12 cellular contexts compared by ENCODE assay signal in the genomic region with DNA sequence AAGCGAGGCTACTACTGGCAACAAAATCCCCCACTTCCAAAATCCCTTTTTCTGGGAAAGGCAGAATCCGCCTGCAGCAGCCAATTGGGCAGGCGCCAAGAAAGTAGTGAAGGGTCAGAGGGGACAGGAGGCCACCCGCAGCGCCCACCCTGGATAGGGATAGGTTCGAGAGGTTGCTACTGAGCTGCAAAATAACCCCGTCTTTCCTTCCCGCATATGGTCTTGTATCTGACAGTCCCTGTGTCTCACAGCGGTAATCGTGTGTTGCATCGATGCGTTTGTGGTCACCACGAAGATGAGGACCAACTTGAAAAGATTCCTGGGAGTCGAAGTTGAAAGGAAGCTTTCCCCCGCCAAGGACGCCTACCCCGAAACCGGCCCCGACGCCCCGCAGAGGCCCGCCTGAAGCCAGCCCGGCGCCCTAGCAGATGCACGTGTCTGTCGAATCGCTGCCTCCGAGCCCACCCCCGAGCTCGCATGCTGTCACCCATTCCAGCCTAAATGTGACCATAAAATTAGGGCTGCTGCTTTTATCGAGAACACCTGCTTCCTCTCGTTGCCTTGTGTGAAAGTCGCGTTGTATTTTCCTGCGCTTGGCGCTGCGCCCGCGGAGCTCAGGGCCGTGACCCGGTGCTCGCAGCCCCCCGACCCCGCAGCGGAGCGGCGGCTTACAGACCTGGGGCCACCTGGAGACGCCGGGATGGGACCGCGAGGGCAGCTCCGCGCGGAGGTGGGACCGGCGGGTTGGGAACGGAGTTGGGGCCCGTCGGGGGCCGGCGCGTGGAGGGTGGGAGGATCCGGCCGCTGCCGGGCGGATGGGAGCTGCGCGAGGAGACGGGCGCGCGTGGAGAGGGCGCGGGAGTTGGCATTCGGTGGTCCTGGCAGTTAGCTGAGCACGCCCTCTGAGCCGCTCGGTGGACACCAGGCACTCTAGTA. TPM values are rescaled to one million over a fixed set of nuclear protein-coding genes. Genes with fewer than 3 reads are reported as not detected.
DNase-seq lines count a peak whose midpoint lies in the region; ATAC-seq and TF ChIP-seq lines count a peak whose summit lies in the region.
"Had no signal": no experiment of that assay in that cellular context is flagged by ENCODE, and none has a peak within 500 bp of the region (broad histone marks: within the 10 kb centered on the region; RNA-seq: fewer than 3 reads in every experiment).

A gene with protein sequence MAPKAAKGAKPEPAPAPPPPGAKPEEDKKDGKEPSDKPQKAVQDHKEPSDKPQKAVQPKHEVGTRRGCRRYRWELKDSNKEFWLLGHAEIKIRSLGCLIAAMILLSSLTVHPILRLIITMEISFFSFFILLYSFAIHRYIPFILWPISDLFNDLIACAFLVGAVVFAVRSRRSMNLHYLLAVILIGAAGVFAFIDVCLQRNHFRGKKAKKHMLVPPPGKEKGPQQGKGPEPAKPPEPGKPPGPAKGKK (plus strand): TSS at position 868 of the 936 bp plus-strand sequence. CDS start 145 bp downstream, outside the sequence.

- H3K9me3 ChIP-seq in vagina: no peaks in the 10 kb centered on the region

- POLR2A ChIA-PET in HEK293T (lab: Yijun Ruan, JAX): interaction anchor here (1.4 kb wide), 1 partner anchor 30 kb away, joined by 3 read pairs; no protein-coding TSS in a partner anchor

- H3K27ac ChIP-seq in vagina: peak within 1 kb of the TSS; percentile 38
- H3K27ac ChIP-seq: KMS-11 had no signal

- H3K4me3 Mint-ChIP-seq in naive B cell: peak within 1 kb of the TSS; percentile 59 to 89 (median 76)

- H3K27me3 ChIP-seq in vagina: no peaks in the 10 kb centered on the region

- peak; percentile 21 to 33 for DNase-seq in stimulated activated CD4-positive, alpha-beta T cell treated with anti-CD3 and anti-CD28 coated beads, Interleukin-2, amount 100 ng/mL, for 24 hours
- no peak for DNase-seq in stimulated activated CD4-positive, alpha-beta T cell treated with anti-CD3 and anti-CD28 coated beads, Interleukin-1b, Interleukin-23, amount 100 ng/mL, for 48 hours
- peak; percentile 30 for DNase-seq in choroid plexus epithelial cell (ENCODE audit: low read depth)
- DNase-seq in naive B cell: peak; percentile 37
- no peak for DNase-seq in vagina (ENCODE audit: extremely low spot score in 2 of 2)
- no peak for DNase-seq in HEK293T (ENCODE audit: extremely low spot score)
- DNase-seq in KBM-7: no peak
- DNase-seq: cortex of kidney, T1000 had no signal

- H3K4me1 Mint-ChIP-seq in naive B cell: peaks cover 12 to 22% (median 16%) of the 10 kb centered on the region in 3 donors

- no peak for TF ChIP-seq POLR2A in vagina (IDR thresholded peaks at IDR 0.05)

- H3K36me3 ChIP-seq in vagina: no peaks in the 10 kb centered on the region

- CTCF ChIA-PET in HEK293T (lab: Yijun Ruan, JAX): no interaction called here

- intact Hi-C loops in vagina (cut with DNase I): no loop called here

- peak; percentile 63 to 77 for ATAC-seq in naive B cell (ENCODE audit: low read depth in 2 of 2)
- no peak for ATAC-seq in HG02970 (IDR thresholded peaks at IDR 0.05; ENCODE audit: low FRiP score, unreplicated experiment)

- peak within 1 kb of the TSS in 1 of 6 donors; percentile 27 for H3K27ac Mint-ChIP-seq in naive B cell

- in situ Hi-C loops in KBM-7 (cut with MboI; ENCODE audit: low pct_unique_long_range_greater_than_20kb, low sequenced_read_pairs): loop anchor here (25.0 kb wide), 1 partner anchor 167 kb away; no protein-coding TSS in a partner anchor

- peaks cover 58 to 68% (median 60%) of the 10 kb centered on the region in 3 donors for H3K27me3 Mint-ChIP-seq in naive B cell

- TF ChIP-seq CTCF in choroid plexus epithelial cell (conservative IDR thresholded peaks at IDR 0.05; ENCODE audit: low read depth, low read length): no peak
- no peak for TF ChIP-seq CTCF in vagina (IDR thresholded peaks at IDR 0.05)

- peaks cover 17% of the 10 kb centered on the region for H3K4me1 ChIP-seq in vagina

- H3K36me3 Mint-ChIP-seq in naive B cell: peaks cover 0 to 18% of the 10 kb centered on the region in 2 donors

- H3K4me3 ChIP-seq in choroid plexus epithelial cell (ENCODE audit: low read depth, low read length): peak within 1 kb of the TSS; percentile 37
- H3K4me3 ChIP-seq in vagina: peak within 1 kb of the TSS; percentile 25 to 37

- H3K9me3 Mint-ChIP-seq in naive B cell: peaks cover 0 to 4% (median 0%) of the 10 kb centered on the region in 7 donors

TF ChIP-seq in HEK293T, 16 proteins besides CTCF, POLR2A, EP300 and RAD21:
- TF ChIP-seq FOXA1 (IDR thresholded peaks at IDR 0.05) (no peak), NFRKB (IDR thresholded peaks at IDR 0.05) (no peak), ELF4 (IDR thresholded peaks at IDR 0.05) (no peak), CTBP1 (IDR thresholded peaks at IDR 0.05; ENCODE audit: borderline replicate concordance) (no peak), FOXK2 (IDR thresholded peaks at IDR 0.05) (no peak), L3MBTL2 (conservative IDR thresholded peaks at IDR 0.05) (no peak), SUZ12 (IDR thresholded peaks at IDR 0.05) (no peak), FOXM1 (IDR thresholded peaks at IDR 0.05; ENCODE audit: borderline replicate concordance) (no peak), HDGF (IDR thresholded peaks at IDR 0.05; ENCODE audit: borderline replicate concordance) (no peak), TARDBP (IDR thresholded peaks at IDR 0.05) (no peak), SP1 (IDR thresholded peaks at IDR 0.05) (no peak), BHLHE40 (IDR thresholded peaks at IDR 0.05; ENCODE audit: borderline replicate concordance) (no peak), ARNT (IDR thresholded peaks at IDR 0.05) (no peak)

RNA-seq across cellular contexts. Expression of the gene that starts here (rescaled TPM):
- 1 to 10 TPM in 3 of 6 donors, not detected in 3; 1.0 to 4.1 (median 2.7) TPM for polyA plus RNA-seq in naive B cell (ENCODE audit: low read depth in 6 of 6)
- not detected for total RNA-seq in vagina
- total RNA-seq: Daoy had no signal

Comparison
In these comparisons a context has a peak if more than half of its experiments do, and no peak if none do; other contexts are left out.
1. DNase-seq: peak in stimulated activated CD4-positive, alpha-beta T cell treated with anti-CD3 and anti-CD28 coated beads, Interleukin-2, amount 100 ng/mL, for 24 hours (2 of 2), choroid plexus epithelial cell (single experiment) and naive B cell (single experiment); none in stimulated activated CD4-positive, alpha-beta T cell treated with anti-CD3 and anti-CD28 coated beads, Interleukin-1b, Interleukin-23, amount 100 ng/mL, for 48 hours (single experiment), vagina (0 of 2), HEK293T (single experiment) and KBM-7 (single experiment).